In genomic region chr11:61905067-61905696, GRCh38 we compare ENCODE assay signal across 15 cellular contexts. TPM values are rescaled to one million over a fixed set of nuclear protein-coding genes. Genes with fewer than 3 reads are reported as not detected.
DNase-seq lines count a peak whose midpoint lies in the region; ATAC-seq lines count a peak whose summit lies in the region.
"Had no signal": no experiment of that assay in that cellular context is flagged by ENCODE, and none has a peak within 500 bp of the region (broad histone marks: within the 10 kb centered on the region; RNA-seq: fewer than 3 reads in every experiment).

No MANE protein-coding gene starts in this region.

- no peak overlapping the region for H4K8ac ChIP-seq in mesendoderm (ENCODE audit: low read depth, low read length)

- no peaks in the 10 kb centered on the region for H3K79me1 ChIP-seq in mesendoderm (ENCODE audit: low read length)

- H3K9ac ChIP-seq in NT2/D1 (ENCODE audit: insufficient read length, low read depth), result peak overlapping the region; percentile 24
- peak overlapping the region; percentile 12 for H3K9ac ChIP-seq in mesendoderm (ENCODE audit: low read length)

- ATAC-seq in stimulated activated naive CD8-positive, alpha-beta T cell treated with anti-CD3 and anti-CD28 coated beads, Interleukin-15, amount 100 ng/mL, for 72 hours, result no peak
- ATAC-seq in stimulated activated naive CD8-positive, alpha-beta T cell treated with anti-CD3 and anti-CD28 coated beads, Interleukin-15, Interleukin-2, amounts not matched to agents 100 U/mL and 50 U/mL, for 24 hours, result no peak
- no peak for ATAC-seq in GM21576 (IDR thresholded peaks at IDR 0.05; ENCODE audit: unreplicated experiment)
- ATAC-seq: CD8-positive, alpha-beta T cell had no signal

- no CpG with 5 or more reads among the region's 13 CpGs for WGBS in mesendoderm (ENCODE audit: extremely low coverage, insufficient coverage, low lambda C conversion rate)

- no peaks in the 10 kb centered on the region for H3K9me3 ChIP-seq in NT2/D1 (ENCODE audit: insufficient read depth, low read length)

- H3K27me3 ChIP-seq in NT2/D1 (ENCODE audit: insufficient read depth, insufficient read length), result no peaks in the 10 kb centered on the region
- H3K27me3 ChIP-seq in mesendoderm (ENCODE audit: insufficient read depth, low read length, poor library complexity), result no peaks in the 10 kb centered on the region

- H4K5ac ChIP-seq in mesendoderm (ENCODE audit: low read length), result no peak overlapping the region

- H2AK5ac ChIP-seq in mesendoderm (ENCODE audit: low read length), result no peak overlapping the region

- no peak overlapping the region for H3K56ac ChIP-seq in mesendoderm (ENCODE audit: low read length)

- no peaks in the 10 kb centered on the region for H3K4me1 Mint-ChIP-seq in stimulated activated naive CD8-positive, alpha-beta T cell treated with anti-CD3 and anti-CD28 coated beads, Interleukin-15, amount 100 ng/mL, for 72 hours
- H3K4me1 Mint-ChIP-seq: B cell, IgD-negative memory B cell had no signal

- H2BK120ac ChIP-seq in mesendoderm (ENCODE audit: low read depth, low read length), result no peak overlapping the region

- DNase-seq in stimulated activated naive CD8-positive, alpha-beta T cell treated with anti-CD3 and anti-CD28 coated beads, Interleukin-15, amount 100 ng/mL, for 72 hours, result no peak
- no peak for DNase-seq in stimulated activated naive CD8-positive, alpha-beta T cell treated with anti-CD3 and anti-CD28 coated beads, Interleukin-15, Interleukin-2, amounts not matched to agents 100 U/mL and 50 U/mL, for 24 hours
- DNase-seq in NT2/D1 (ENCODE audit: low read depth, low spot score), result no peak
- DNase-seq in mesendoderm, result no peak
- DNase-seq in superior temporal gyrus (ENCODE audit: extremely low spot score), result no peak
- no peak for DNase-seq in NCI-H748 (lab: John Stamatoyannopoulos, UW; ENCODE audit: unreplicated experiment)
- DNase-seq: CD8-positive, alpha-beta T cell; COR-L47; DND-41; GDM1 had no signal

- H3K4me2 ChIP-seq in mesendoderm (ENCODE audit: low read length), result no peak overlapping the region

- no peak overlapping the region for H3K4me3 Mint-ChIP-seq in stimulated activated naive CD8-positive, alpha-beta T cell treated with anti-CD3 and anti-CD28 coated beads, Interleukin-15, amount 100 ng/mL, for 72 hours
- H3K4me3 Mint-ChIP-seq: B cell; CD14-positive monocyte; CD8-positive, alpha-beta T cell; IgD-negative memory B cell had no signal

- H3K9me3 Mint-ChIP-seq in stimulated activated naive CD8-positive, alpha-beta T cell treated with anti-CD3 and anti-CD28 coated beads, Interleukin-15, amount 100 ng/mL, for 72 hours, result no peaks in the 10 kb centered on the region
- H3K9me3 Mint-ChIP-seq: CD8-positive, alpha-beta T cell; IgD-negative memory B cell had no signal

- H3K23ac ChIP-seq in mesendoderm (ENCODE audit: low read length), result no peak overlapping the region

- no peak overlapping the region for H3K18ac ChIP-seq in mesendoderm (ENCODE audit: low read length)

- H3K36me3 ChIP-seq in NT2/D1 (ENCODE audit: insufficient read depth, insufficient read length, low read length), result no peaks in the 10 kb centered on the region
- no peaks in the 10 kb centered on the region for H3K36me3 ChIP-seq in mesendoderm (ENCODE audit: control insufficient read depth, insufficient read depth, low read length)

- H3K79me2 ChIP-seq in mesendoderm (ENCODE audit: control insufficient read depth, insufficient read depth, low read length), result no peaks in the 10 kb centered on the region

- no peak overlapping the region for H3K4ac ChIP-seq in mesendoderm (ENCODE audit: low read depth, low read length)

- H3K27ac Mint-ChIP-seq in stimulated activated naive CD8-positive, alpha-beta T cell treated with anti-CD3 and anti-CD28 coated beads, Interleukin-15, amount 100 ng/mL, for 72 hours, result peak overlapping the region; percentile 1 to 52
- H3K27ac Mint-ChIP-seq: B cell; CD14-positive monocyte; CD8-positive, alpha-beta T cell had no signal

- H3K4me1 ChIP-seq in NT2/D1 (ENCODE audit: insufficient read depth, insufficient read length) (peaks cover 30% of the 10 kb centered on the region), mesendoderm (ENCODE audit: control insufficient read depth, low read depth, low read length) (peaks cover 10% of the 10 kb centered on the region)

- H2BK5ac ChIP-seq in mesendoderm (ENCODE audit: low read length), result no peak overlapping the region

- no peak overlapping the region for H3K4me3 ChIP-seq in NT2/D1 (ENCODE audit: insufficient read length, low read depth)
- H3K4me3 ChIP-seq in mesendoderm (ENCODE audit: low read length), result no peak overlapping the region

- no peak overlapping the region for H2BK15ac ChIP-seq in mesendoderm (replicated peaks; ENCODE audit: low read depth)

- H3K27ac ChIP-seq in mesendoderm (ENCODE audit: low read depth, low read length), result no peak overlapping the region
- H3K27ac ChIP-seq: HL-60 had no signal

- H3K27me3 Mint-ChIP-seq in stimulated activated naive CD8-positive, alpha-beta T cell treated with anti-CD3 and anti-CD28 coated beads, Interleukin-15, amount 100 ng/mL, for 72 hours, result peaks cover 7% of the 10 kb centered on the region

RNA-seq across cellular contexts. Expression of gene RAB3IL1, which starts 12.2 kb away (rescaled TPM):
- polyA plus RNA-seq in mesendoderm (2013, experiment 1 of 2), result 1.4 TPM
- polyA plus RNA-seq in mesendoderm (2013, experiment 2 of 2), result 2.3 TPM
- polyA plus RNA-seq: CD14-positive monocyte, IgD-negative memory B cell had no signal

RNA-seq across cellular contexts. Expression of gene FADS3, which starts 13.8 kb away (rescaled TPM):
- polyA plus RNA-seq in mesendoderm (2013, experiment 1 of 2), result 14.4 TPM
- polyA plus RNA-seq in mesendoderm (2013, experiment 2 of 2), result 13.9 TPM

RNA-seq across cellular contexts. Expression of gene BEST1, which starts 45.0 kb away (rescaled TPM):
- polyA plus RNA-seq in mesendoderm (2013, experiment 1 of 2), result 0.20 TPM
- polyA plus RNA-seq in mesendoderm (2013, experiment 2 of 2), result 0.28 TPM
